Comparison of ENCODE assay signal across 1 cellular context in genomic region chr6:157054531-157054979, GRCh38.
TF ChIP-seq lines count a peak whose summit lies in the region.

No MANE protein-coding gene starts in this region.

TF ChIP-seq in K562, 482 proteins besides CTCF, POLR2A, EP300 and RAD21 (continued from another document):
- TF ChIP-seq ATF4 (CRISPR knock-in tag; IDR thresholded peaks at IDR 0.05) (peak; percentile 37; the same call in 1 of the 2 replicates), ATF3 (IDR thresholded peaks at IDR 0.05) (peak; percentile 71), ATF3 (CRISPR knock-in tag; conservative IDR thresholded peaks at IDR 0.05) (no peak), CREB3L1 (IDR thresholded peaks at IDR 0.05; ENCODE audit: borderline replicate concordance, low read depth) (no peak), ZSCAN32 (CRISPR knock-in tag; IDR thresholded peaks at IDR 0.05) (0 out of 2 replicates have a peak, but pooled peaks have one; percentile 17), CEBPG (CRISPR knock-in tag; IDR thresholded peaks at IDR 0.05) (peak; percentile 36; the same call in 1 of the 2 replicates), CEBPG (tag; conservative IDR thresholded peaks at IDR 0.05 in 1 of 2, IDR thresholded peaks at IDR 0.05 in 1 of 2) (peak; percentile 55 to 65; a peak in 3 of 4 replicates)
